ENCODE assay signal across 18 cellular contexts in genomic region chr11:35814026-35814425, GRCh38.
A peak's percentile ranks its signal among the peaks of the same experiment; 100 is the strongest.
DNase-seq lines count a peak whose midpoint lies in the region; ATAC-seq, FAIRE-seq and TF ChIP-seq lines count a peak whose summit lies in the region.
"Had no signal": no experiment of that assay in that cellular context is flagged by ENCODE, and none has a peak within 500 bp of the region (broad histone marks: within the 10 kb centered on the region; RNA-seq: fewer than 3 reads in every experiment).

No MANE protein-coding gene starts in this region.

- in situ Hi-C loops in mammary epithelial cell (cut with MboI; ENCODE audit: low sequenced_read_pairs in 2 of 2), result loop anchor here (10.0 to 25.0 kb wide), 3 partner anchors 199 to 451 kb away; partner anchors contain the start of gene FJX1 (in 2 of the 2)

- peaks cover 9% of the 10 kb centered on the region for H3K4me1 ChIP-seq in mammary epithelial cell (ENCODE audit: insufficient read depth, low read length)
- peaks cover 20 to 56% of the 10 kb centered on the region in 2 donors for H3K4me1 ChIP-seq in kidney (ENCODE audit: control insufficient read depth in 1 of 2, insufficient read depth in 1 of 2, low read depth in 1 of 2, low read length in 2 of 2)
- H3K4me1 ChIP-seq: Caco-2, HAP-1 had no signal

- no peak for FAIRE-seq in kidney (lab: Jason Lieb, UNC)
- FAIRE-seq: A204.1, GM12892, GM18507 had no signal

- intact Hi-C loops in mammary epithelial cell (cut with micrococcal nuclease), result no loop called here
- intact Hi-C loops in MCF 10A (cut with micrococcal nuclease), result no loop called here
- intact Hi-C loops in kidney (cut with DNase I), result no loop called here
- intact Hi-C loops in natural killer cell (cut with micrococcal nuclease), result no loop called here

- H3K4me1 Mint-ChIP-seq in MCF 10A (ENCODE audit: insufficient read depth, unreplicated experiment), result no peaks in the 10 kb centered on the region
- H3K4me1 Mint-ChIP-seq in natural killer cell, result peaks cover 7 to 9% of the 10 kb centered on the region in 2 donors

- no peaks in the 10 kb centered on the region for H4K20me1 ChIP-seq in mammary epithelial cell (ENCODE audit: insufficient read depth, low read length)

- H3K36me3 Mint-ChIP-seq in MCF 10A (ENCODE audit: insufficient read depth, unreplicated experiment) (peaks cover 19% of the 10 kb centered on the region), natural killer cell (no peaks in the 10 kb centered on the region)

- no peak overlapping the region for H3K4me2 ChIP-seq in mammary epithelial cell (ENCODE audit: insufficient read depth, low read depth, low read length)

- POLR2A ChIA-PET in MCF 10A (lab: Yijun Ruan, JAX), result interaction anchor here (1.0 to 2.1 kb wide), 6 partner anchors 8 to 317 kb away, joined by 3 to 6 read pairs (median 4); no protein-coding TSS in a partner anchor

- no peak for ATAC-seq in natural killer cell

- H3K27ac ChIP-seq in mammary epithelial cell (ENCODE audit: insufficient read depth, low read depth, low read length) (no peak overlapping the region), kidney (ENCODE audit: low read depth in 2 of 2, low read length in 2 of 2) (peak overlapping the region; percentile 30 to 64)
- H3K27ac ChIP-seq: C4-2B, GM23248, HL-60 had no signal

- DNase-seq in mammary epithelial cell, result peak; percentile 67
- no peak for DNase-seq in MCF 10A (ENCODE audit: unreplicated experiment)
- DNase-seq in epithelial cell of esophagus (ENCODE audit: low read depth), result peak; percentile 71
- no peak for DNase-seq in kidney
- no peak for DNase-seq in activated CD8-positive, alpha-beta memory T cell treated with anti-CD3 and anti-CD28 coated beads for 24 hours
- no peak for DNase-seq in natural killer cell
- DNase-seq: ACHN; Caco-2; CD4-positive, alpha-beta T cell; DMS79; GDM1; GM23248 had no signal

- H3K9ac ChIP-seq in mammary epithelial cell (ENCODE audit: insufficient read depth, low read length), result no peak overlapping the region
- no peak overlapping the region for H3K9ac ChIP-seq in kidney (ENCODE audit: low read length in 2 of 2)
- H3K9ac ChIP-seq: GM23248 had no signal

- H3K4me3 ChIP-seq in mammary epithelial cell (replicated peaks in 1 of 3; ENCODE audit: insufficient read depth in 1 of 3, low read depth in 2 of 3, low read length in 3 of 3) (no peak overlapping the region), epithelial cell of esophagus (ENCODE audit: low read length) (no peak overlapping the region), kidney (ENCODE audit: low read length in 2 of 2) (no peak overlapping the region)
- H3K4me3 ChIP-seq: GM23248, HAP-1 had no signal

- H3K4me3 Mint-ChIP-seq in MCF 10A (ENCODE audit: unreplicated experiment) (no peak overlapping the region), natural killer cell (no peak overlapping the region)
- H3K4me3 Mint-ChIP-seq: CD4-positive, alpha-beta T cell had no signal

- H3K27me3 ChIP-seq in mammary epithelial cell (ENCODE audit: insufficient read depth, low read length), result no peaks in the 10 kb centered on the region

- WGBS in mammary epithelial cell (ENCODE audit: low coverage, missing lambda C conversion rate), result 5% methylated on average over 4 of the region's 4 CpGs

- H3K27me3 Mint-ChIP-seq in MCF 10A (ENCODE audit: insufficient read depth, unreplicated experiment) (no peaks in the 10 kb centered on the region), natural killer cell (ENCODE audit: low read depth in 2 of 2) (no peaks in the 10 kb centered on the region)
- H3K27me3 Mint-ChIP-seq: CD4-positive, alpha-beta T cell had no signal

- BruUV-seq in mammary epithelial cell (replicated peaks; lab: Mats Ljungman, UMichigan) (no TSS peak), MCF 10A (replicated peaks; lab: Mats Ljungman, UMichigan) (no TSS peak)

- TF ChIP-seq CTCF in mammary epithelial cell (conservative IDR thresholded peaks at IDR 0.05 in 1 of 2, IDR thresholded peaks at IDR 0.05 in 1 of 2; ENCODE audit: extremely low read depth in 1 of 2, insufficient read depth in 1 of 2, low read depth in 1 of 2, low read length in 2 of 2) (no peak), MCF 10A (IDR thresholded peaks at IDR 0.05; ENCODE audit: unreplicated experiment) (no peak), epithelial cell of esophagus (IDR thresholded peaks at IDR 0.05; ENCODE audit: insufficient read depth, low read depth, low read length, missing control alignments) (no peak), kidney (IDR thresholded peaks at IDR 0.05; ENCODE audit: borderline replicate concordance, extremely low read depth, insufficient read depth) (no peak), natural killer cell (IDR thresholded peaks at IDR 0.05) (no peak)

- dilution Hi-C loops in mammary epithelial cell (cut with HindIII; ENCODE audit: low sequenced_read_pairs), result loop anchor here (25.0 kb wide), 1 partner anchor 327 kb away; no protein-coding TSS in a partner anchor

- no peak overlapping the region for H2AFZ ChIP-seq in mammary epithelial cell (ENCODE audit: low read depth, low read length)
- H2AFZ ChIP-seq: GM23248 had no signal

- CTCF ChIA-PET in mammary epithelial cell (lab: Charles Lee; ENCODE audit: low non-redundant PET), result no interaction called here
- CTCF ChIA-PET in MCF 10A (lab: Yijun Ruan, JAX), result interaction anchor here (0.6 to 3.8 kb wide), 6 partner anchors 8 to 452 kb away, joined by 3 to 43 read pairs (median 4); no protein-coding TSS in a partner anchor

- H3K27ac Mint-ChIP-seq in MCF 10A (ENCODE audit: low read depth, unreplicated experiment) (no peak overlapping the region), natural killer cell (no peak overlapping the region)
- H3K27ac Mint-ChIP-seq: CD4-positive, alpha-beta T cell had no signal

- no peaks in the 10 kb centered on the region for H3K79me2 ChIP-seq in mammary epithelial cell (ENCODE audit: insufficient read depth, low read length)

- H3K36me3 ChIP-seq in mammary epithelial cell (ENCODE audit: insufficient read depth, low read length) (no peaks in the 10 kb centered on the region), kidney (ENCODE audit: control insufficient read depth in 1 of 2, insufficient read depth in 2 of 2, low read length in 2 of 2) (no peaks in the 10 kb centered on the region)
- H3K36me3 ChIP-seq: HAP-1 had no signal

- no peaks in the 10 kb centered on the region for H3K9me3 Mint-ChIP-seq in MCF 10A (ENCODE audit: unreplicated experiment)
- H3K9me3 Mint-ChIP-seq in natural killer cell, result no peaks in the 10 kb centered on the region

- H3K9me3 ChIP-seq in mammary epithelial cell (replicated peaks; ENCODE audit: insufficient read depth, low read length), result no peaks in the 10 kb centered on the region
- no peaks in the 10 kb centered on the region for H3K9me3 ChIP-seq in kidney (ENCODE audit: control insufficient read depth in 1 of 2, low read length in 2 of 2)
- H3K9me3 ChIP-seq: Caco-2, HAP-1 had no signal

Comparison
In these comparisons a context has a peak if more than half of its experiments do, and no peak if none do; other contexts are left out.
1. DNase-seq: peak in mammary epithelial cell (single experiment) and epithelial cell of esophagus (single experiment); none in MCF 10A (single experiment), kidney (single experiment), activated CD8-positive, alpha-beta memory T cell treated with anti-CD3 and anti-CD28 coated beads for 24 hours (single experiment) and natural killer cell (single experiment).